In genomic region chr18:25314824-25315223, GRCh38 we compare ENCODE assay signal across 16 cellular contexts. TPM values are rescaled to one million over a fixed set of nuclear protein-coding genes. Genes with fewer than 3 reads are reported as not detected.
DNase-seq lines count a peak whose midpoint lies in the region; ATAC-seq and TF ChIP-seq lines count a peak whose summit lies in the region.
"Had no signal": no experiment of that assay in that cellular context is flagged by ENCODE, and none has a peak within 500 bp of the region (broad histone marks: within the 10 kb centered on the region; RNA-seq: fewer than 3 reads in every experiment).

No MANE protein-coding gene starts in this region.

- H3K4me2 ChIP-seq in neural progenitor cell = no peak overlapping the region
- H3K4me2 ChIP-seq: BLaER1 had no signal

- H3K27ac ChIP-seq in neural progenitor cell = no peak overlapping the region
- H3K27ac ChIP-seq: 22Rv1, BLaER1 had no signal

- H3K4me1 ChIP-seq in neural progenitor cell = peaks cover 53% of the 10 kb centered on the region
- H3K4me1 ChIP-seq: BLaER1, Caco-2 had no signal

- peak overlapping the region; percentile 47 for H3K27ac Mint-ChIP-seq in neural progenitor cell

- no peaks in the 10 kb centered on the region for H3K27me3 Mint-ChIP-seq in neural progenitor cell (ENCODE audit: insufficient read depth, low read depth)

- no peaks in the 10 kb centered on the region for H3K27me3 ChIP-seq in neural progenitor cell
- H3K27me3 ChIP-seq: BLaER1 had no signal

- H3F3A ChIP-seq in neural progenitor cell (ENCODE audit: low read depth) = peaks cover 40% of the 10 kb centered on the region

- no peaks in the 10 kb centered on the region for H3K9me3 ChIP-seq in neural progenitor cell (ENCODE audit: low read depth)
- H3K9me3 ChIP-seq: BLaER1, Caco-2 had no signal

- no peak for TF ChIP-seq CTCF in neural progenitor cell (IDR thresholded peaks at IDR 0.05)

- no peak overlapping the region for H3K4me3 Mint-ChIP-seq in neural progenitor cell
- H3K4me3 Mint-ChIP-seq: CD8-positive, alpha-beta memory T cell had no signal

- H3K9me3 Mint-ChIP-seq in neural progenitor cell = peaks cover 4% of the 10 kb centered on the region

- ATAC-seq in GM19467 (IDR thresholded peaks at IDR 0.05; ENCODE audit: unreplicated experiment) = no peak
- no peak for ATAC-seq in GM18517 (IDR thresholded peaks at IDR 0.05; ENCODE audit: unreplicated experiment)

- no peak overlapping the region for H2AFZ ChIP-seq in neural progenitor cell (replicated peaks)

- H4K20me1 ChIP-seq in neural progenitor cell (ENCODE audit: low read depth) = peaks cover 97% of the 10 kb centered on the region
- H4K20me1 ChIP-seq: BLaER1 had no signal

- no peak overlapping the region for H3K9ac ChIP-seq in neural progenitor cell
- H3K9ac ChIP-seq: BLaER1 had no signal

- no peak overlapping the region for H3K4me3 ChIP-seq in neural progenitor cell
- H3K4me3 ChIP-seq: BLaER1 had no signal

- H3K79me2 ChIP-seq in neural progenitor cell (ENCODE audit: low read depth) = peaks cover 97% of the 10 kb centered on the region

- H3K4me1 Mint-ChIP-seq in neural progenitor cell = peaks cover 48% of the 10 kb centered on the region
- H3K4me1 Mint-ChIP-seq: CD8-positive, alpha-beta memory T cell had no signal

- H3K36me3 ChIP-seq in neural progenitor cell = peaks cover 20% of the 10 kb centered on the region
- H3K36me3 ChIP-seq: BLaER1 had no signal

- DNase-seq in NCI-H2081 (lab: John Stamatoyannopoulos, UW) (peak; percentile 8 to 14), NCI-H2081 treated with DMSO at 0.1 percent for 48 hours (lab: John Stamatoyannopoulos, UW) (no peak), NCI-H69 (lab: John Stamatoyannopoulos, UW) (peak; percentile 78), left kidney (ENCODE audit: low read depth, low spot score) (peak; percentile 22), neural progenitor cell (ENCODE audit: low spot score) (no peak), NCI-H510A treated with DMSO at 0.1 percent for 48 hours (lab: John Stamatoyannopoulos, UW) (no peak)
- DNase-seq: Caco-2; CD8-positive, alpha-beta memory T cell; DND-41; GDM1; HCEC 1CT had no signal

- H3K36me3 Mint-ChIP-seq in neural progenitor cell = peaks cover 46% of the 10 kb centered on the region
- H3K36me3 Mint-ChIP-seq: CD8-positive, alpha-beta memory T cell had no signal

RNA-seq across cellular contexts. Expression of gene ZNF521, which starts 37.1 kb away (rescaled TPM):
- total RNA-seq in neural progenitor cell (ENCODE audit: low replicate concordance) = 136 and 148 TPM in 2 replicates
- total RNA-seq: A673; Caco-2; CD8-positive, alpha-beta memory T cell had no signal

Comparison
In these comparisons a context has a peak if more than half of its experiments do, and no peak if none do; other contexts are left out.
1. DNase-seq: peak in NCI-H2081 (2 of 2), NCI-H69 (single experiment) and left kidney (single experiment); none in NCI-H2081 treated with DMSO at 0.1 percent for 48 hours (single experiment), neural progenitor cell (single experiment) and NCI-H510A treated with DMSO at 0.1 percent for 48 hours (single experiment).